In the genomic region with DNA sequence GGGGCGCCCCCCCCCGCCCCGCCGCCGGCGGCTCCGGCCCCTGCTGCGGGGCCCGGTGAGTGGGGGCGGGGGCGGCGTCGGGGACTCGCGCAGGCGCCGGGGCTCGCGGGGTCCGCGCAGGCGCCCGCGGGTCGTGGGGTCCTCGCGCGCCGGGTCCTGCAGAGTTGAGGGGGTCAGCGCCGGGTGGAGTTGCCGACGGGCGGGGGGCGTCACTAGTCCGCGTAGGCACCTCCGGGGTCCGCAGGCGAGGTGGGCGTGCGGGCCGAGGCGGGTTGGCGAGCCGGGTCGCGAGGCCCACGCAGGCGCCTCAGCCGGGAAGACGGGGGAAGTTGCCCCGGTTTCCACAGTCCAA, we compare ENCODE assay signal across 8 cellular contexts. TPM values are rescaled to one million over a fixed set of nuclear protein-coding genes. Genes with fewer than 3 reads are reported as not detected.
A peak's percentile ranks its signal among the peaks of the same experiment; 100 is the strongest.
DNase-seq lines count a peak whose midpoint lies in the region; ATAC-seq and TF ChIP-seq lines count a peak whose summit lies in the region.

No MANE protein-coding gene starts in this region.

- H3K27ac ChIP-seq in RWPE2 (ENCODE audit: poor library complexity, severe bottlenecking) (peak overlapping the region; percentile 88), caudate nucleus (ENCODE audit: low read depth, low read length) (peak overlapping the region; percentile 87), lower lobe of right lung (peak overlapping the region; percentile 89), stomach smooth muscle (ENCODE audit: low read length) (peak overlapping the region; percentile 92)

- H3K4me1 ChIP-seq in RWPE2 (ENCODE audit: insufficient read depth, poor library complexity, severe bottlenecking) = peaks cover 16% of the 10 kb centered on the region
- peaks cover 53% of the 10 kb centered on the region for H3K4me1 ChIP-seq in lower lobe of right lung
- peaks cover 49% of the 10 kb centered on the region for H3K4me1 ChIP-seq in stomach smooth muscle (ENCODE audit: control insufficient read depth, insufficient read depth, low read length)

- peak overlapping the region; percentile 86 to 90 for H3K9ac ChIP-seq in stomach smooth muscle (ENCODE audit: low read length in 2 of 2)

- H3K9me3 ChIP-seq in RWPE2 (ENCODE audit: severe bottlenecking) (no peaks in the 10 kb centered on the region), lower lobe of right lung (no peaks in the 10 kb centered on the region), stomach smooth muscle (ENCODE audit: control insufficient read depth in 2 of 2, low read length in 2 of 2) (no peaks in the 10 kb centered on the region)

- H3K36me3 ChIP-seq in RWPE2 (ENCODE audit: low read depth) = peaks cover 9% of the 10 kb centered on the region
- H3K36me3 ChIP-seq in lower lobe of right lung = peaks cover 4% of the 10 kb centered on the region
- H3K36me3 ChIP-seq in stomach smooth muscle (ENCODE audit: control insufficient read depth in 2 of 2, insufficient read depth in 2 of 2, low read length in 2 of 2) = peaks cover 0 to 3% of the 10 kb centered on the region in 2 donors

- H3K27me3 ChIP-seq in RWPE2 (ENCODE audit: insufficient read depth, poor library complexity, severe bottlenecking) (no peaks in the 10 kb centered on the region), lower lobe of right lung (ENCODE audit: low read depth) (no peaks in the 10 kb centered on the region), stomach smooth muscle (ENCODE audit: control insufficient read depth in 1 of 2, insufficient read depth in 2 of 2, low read length in 2 of 2) (no peaks in the 10 kb centered on the region)

- TF ChIP-seq CTCF in GM12875 (IDR thresholded peaks at IDR 0.05; ENCODE audit: borderline replicate concordance, insufficient read depth, low read depth, low read length) (no peak), RWPE2 (IDR thresholded peaks at IDR 0.05; ENCODE audit: poor library complexity, severe bottlenecking) (no peak), lower lobe of right lung (IDR thresholded peaks at IDR 0.05) (no peak)

- intact Hi-C loops in lower lobe of right lung (cut with DNase I) = no loop called here

- H3K4me3 ChIP-seq in GM12875 (ENCODE audit: low read depth, low read length) (peak overlapping the region; percentile 99), RWPE2 (ENCODE audit: severe bottlenecking) (peak overlapping the region; percentile 66), lower lobe of right lung (peak overlapping the region; percentile 94), stomach smooth muscle (ENCODE audit: low read length in 2 of 2) (peak overlapping the region; percentile 81 to 86)

- no peak for DNase-seq in RWPE2 (ENCODE audit: low spot score)
- DNase-seq in caudate nucleus (lab: John Stamatoyannopoulos, UW) = peak in 15 of 61 donors; percentile 35 to 81 (median 62)
- peak; percentile 60 for DNase-seq in lower lobe of right lung
- no peak for DNase-seq in MV-4-11 (lab: John Stamatoyannopoulos, UW)

- ATAC-seq in HG02642 (IDR thresholded peaks at IDR 0.05; ENCODE audit: poor library complexity, unreplicated experiment) = peak; percentile 21
- ATAC-seq in RWPE2 (ENCODE audit: low read depth) = no peak
- peak; percentile 4 to 35 for ATAC-seq in lower lobe of right lung
- ATAC-seq in GM21786 (IDR thresholded peaks at IDR 0.05; ENCODE audit: unreplicated experiment) = no peak

RNA-seq across cellular contexts. Expression of a gene that starts 0.4 kb away (rescaled TPM):
- total RNA-seq in lower lobe of right lung = 69.1 TPM

RNA-seq across cellular contexts. Expression of a gene that starts 21.5 kb away (rescaled TPM):
- 23.9 TPM for total RNA-seq in lower lobe of right lung

RNA-seq across cellular contexts. Expression of a gene that starts 25.3 kb away (rescaled TPM):
- 1.0 TPM for total RNA-seq in lower lobe of right lung

RNA-seq across cellular contexts. Expression of a gene that starts 29.9 kb away (rescaled TPM):
- total RNA-seq in lower lobe of right lung = 4.8 TPM

RNA-seq across cellular contexts. Expression of a gene that starts 49.2 kb away (rescaled TPM):
- 0.30 TPM for total RNA-seq in lower lobe of right lung

Comparison
In these comparisons a context has a peak if more than half of its experiments do, and no peak if none do; other contexts are left out.
1. ATAC-seq: peak in HG02642 (single experiment) and lower lobe of right lung (2 of 2); none in RWPE2 (single experiment) and GM21786 (single experiment).
2. Peak in every context shown above with its lines, with median percentiles within 50 percentile points of each other: H3K4me3 ChIP-seq and H3K27ac ChIP-seq.